ENCODE assay signal across 9 cellular contexts in the genomic region with DNA sequence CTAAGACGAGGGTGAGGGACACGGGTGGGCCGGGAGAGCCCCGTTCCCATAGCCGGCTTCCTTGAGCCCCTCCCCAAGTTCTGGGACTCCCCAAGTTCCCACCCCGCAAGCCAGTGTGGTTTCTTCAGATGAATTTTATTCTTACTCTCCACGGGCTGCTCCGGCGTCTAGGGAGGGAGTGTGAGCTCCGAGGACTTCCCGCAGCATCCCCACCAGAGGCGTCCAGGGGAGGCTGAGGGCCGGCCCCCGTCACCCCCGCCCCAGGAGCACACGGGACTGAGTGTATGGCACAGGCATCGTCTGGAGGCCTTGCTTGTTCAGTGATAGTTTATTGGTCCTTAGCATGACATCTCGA. TPM values are rescaled to one million over a fixed set of nuclear protein-coding genes. Genes with fewer than 3 reads are reported as not detected.
DNase-seq lines count a peak whose midpoint lies in the region; ATAC-seq and TF ChIP-seq lines count a peak whose summit lies in the region.
"Had no signal": no experiment of that assay in that cellular context is flagged by ENCODE, and none has a peak within 500 bp of the region (broad histone marks: within the 10 kb centered on the region; RNA-seq: fewer than 3 reads in every experiment).

No MANE protein-coding gene starts in this region.

- POLR2A ChIA-PET in Caco-2 (lab: Charles Lee) (no interaction called here), PC-9 (lab: Charles Lee; ENCODE audit: unreplicated experiment) (interaction anchor here (0.7 kb wide), 1 partner anchor 22 kb away, joined by 3 read pairs; no protein-coding TSS in a partner anchor)

- H3K27me3 ChIP-seq in Caco-2 (replicated peaks; ENCODE audit: control insufficient read depth, insufficient read depth, low read length): no peaks in the 10 kb centered on the region
- H3K27me3 ChIP-seq in OCI-LY3 (ENCODE audit: low read depth, low read length): peaks cover 13% of the 10 kb centered on the region
- H3K27me3 ChIP-seq in trophoblast cell (ENCODE audit: insufficient read depth, low read length): peaks cover 15% of the 10 kb centered on the region
- no peaks in the 10 kb centered on the region for H3K27me3 ChIP-seq in PC-9 (ENCODE audit: insufficient read depth, low read depth)

- H3K4me3 ChIP-seq in Caco-2 (ENCODE audit: low read depth, low read length) (peak overlapping the region; percentile 28), OCI-LY3 (ENCODE audit: low read length) (peak overlapping the region; percentile 78), fibroblast of pulmonary artery (replicated peaks; ENCODE audit: low read depth, low read length) (peak overlapping the region; percentile 24), trophoblast cell (ENCODE audit: low read depth, low read length) (no peak overlapping the region), PC-9 (no peak overlapping the region)

- TF ChIP-seq CTCF in Caco-2 (IDR thresholded peaks at IDR 0.05; ENCODE audit: insufficient read depth in 1 of 2, low read depth in 1 of 2, low read length in 1 of 2, severe bottlenecking in 1 of 2, unreplicated experiment in 1 of 2): no peak
- TF ChIP-seq CTCF in OCI-LY3 (IDR thresholded peaks at IDR 0.05; ENCODE audit: low read depth, low read length): no peak
- TF ChIP-seq CTCF in fibroblast of pulmonary artery (IDR thresholded peaks at IDR 0.05; ENCODE audit: low read length, missing control alignments): no peak
- no peak for TF ChIP-seq CTCF in PC-9 (conservative IDR thresholded peaks at IDR 0.05)

- peaks cover 17% of the 10 kb centered on the region for H3K4me1 Mint-ChIP-seq in Caco-2 (ENCODE audit: low read depth, unreplicated experiment)

- in situ Hi-C loops in ACHN (cut with HindIII; ENCODE audit: low pct_ligation_motif_present, low pct_unique_long_range_greater_than_20kb, low sequenced_read_pairs): no loop called here

- H3K36me3 ChIP-seq in Caco-2 (ENCODE audit: control insufficient read depth, insufficient read depth, low read length) (no peaks in the 10 kb centered on the region), OCI-LY3 (replicated peaks; ENCODE audit: low read depth, low read length) (no peaks in the 10 kb centered on the region), trophoblast cell (ENCODE audit: control insufficient read depth in 1 of 2, insufficient read depth in 2 of 2, low read length in 2 of 2) (peaks cover 11 to 12% of the 10 kb centered on the region in 2 experiments), PC-9 (ENCODE audit: low read depth) (no peaks in the 10 kb centered on the region)

- H3K9me3 ChIP-seq in Caco-2: no peaks in the 10 kb centered on the region
- H3K9me3 ChIP-seq in OCI-LY3 (ENCODE audit: insufficient read depth, low read length): no peaks in the 10 kb centered on the region
- H3K9me3 ChIP-seq in trophoblast cell (ENCODE audit: insufficient read depth, low read depth, low read length): no peaks in the 10 kb centered on the region
- no peaks in the 10 kb centered on the region for H3K9me3 ChIP-seq in PC-9 (ENCODE audit: insufficient read depth, low read depth)

- no peak for DNase-seq in Caco-2
- DNase-seq in fibroblast of pulmonary artery (ENCODE audit: low read depth): no peak
- DNase-seq in trophoblast cell: no peak
- DNase-seq in ACHN: no peak
- no peak for DNase-seq in SW 1271 (lab: John Stamatoyannopoulos, UW)
- DNase-seq in PC-9: no peak
- DNase-seq: hippocampal formation had no signal

- peak overlapping the region; percentile 70 for H2AFZ ChIP-seq in OCI-LY3 (ENCODE audit: low read depth, low read length)
- no peak overlapping the region for H2AFZ ChIP-seq in trophoblast cell (ENCODE audit: insufficient read depth, low read length, poor library complexity)
- H2AFZ ChIP-seq in PC-9: no peak overlapping the region

- H2BK5ac ChIP-seq in trophoblast cell (ENCODE audit: low read depth, low read length, poor library complexity): no peak overlapping the region

- no peaks in the 10 kb centered on the region for H3K9me2 ChIP-seq in PC-9 (ENCODE audit: insufficient read depth)

- H4K91ac ChIP-seq in trophoblast cell (ENCODE audit: low read depth, low read length): no peak overlapping the region

- no peaks in the 10 kb centered on the region for H3K36me3 Mint-ChIP-seq in Caco-2 (ENCODE audit: insufficient read depth, unreplicated experiment)

- no peak overlapping the region for H3K18ac ChIP-seq in trophoblast cell (ENCODE audit: low read length)

- H3K23ac ChIP-seq in trophoblast cell (ENCODE audit: low read length): no peak overlapping the region

- no peak overlapping the region for H3K27ac Mint-ChIP-seq in Caco-2 (ENCODE audit: unreplicated experiment)

- H3F3A ChIP-seq in PC-9 (ENCODE audit: insufficient read depth, low read depth): no peaks in the 10 kb centered on the region

- BruUV-seq in Caco-2 (replicated peaks; lab: Mats Ljungman, UMichigan): no TSS peak
- no TSS peak for BruUV-seq in PC-9 (replicated peaks; lab: Mats Ljungman, UMichigan)

- CTCF ChIA-PET in Caco-2 (lab: Charles Lee) (interaction anchor here (1.6 to 1.8 kb wide), 2 partner anchors 14 to 15 kb away, joined by 3 to 5 read pairs; no protein-coding TSS in a partner anchor), PC-9 (lab: Charles Lee) (interaction anchor here (0.6 to 1.9 kb wide), 2 partner anchors 29 to 31 kb away, joined by 4 to 8 read pairs; no protein-coding TSS in a partner anchor)

- no peak overlapping the region for H3K4ac ChIP-seq in trophoblast cell (ENCODE audit: low read depth, low read length)

- intact Hi-C loops in Caco-2 (cut with micrococcal nuclease; ENCODE audit: unreplicated experiment): no loop called here
- intact Hi-C loops in PC-9 (cut with micrococcal nuclease; ENCODE audit: unreplicated experiment): no loop called here

- H3K79me2 ChIP-seq in OCI-LY3 (ENCODE audit: low read length): no peaks in the 10 kb centered on the region
- H3K79me2 ChIP-seq in trophoblast cell (ENCODE audit: control insufficient read depth, insufficient read depth, low read length, poor library complexity): no peaks in the 10 kb centered on the region
- no peaks in the 10 kb centered on the region for H3K79me2 ChIP-seq in PC-9 (ENCODE audit: low read depth)

- H3K9ac ChIP-seq in OCI-LY3 (ENCODE audit: low read length): peak overlapping the region; percentile 46
- no peak overlapping the region for H3K9ac ChIP-seq in trophoblast cell (ENCODE audit: low read length)

- H3K9me3 Mint-ChIP-seq in Caco-2 (ENCODE audit: unreplicated experiment): no peaks in the 10 kb centered on the region

- H3K27me3 Mint-ChIP-seq in Caco-2 (ENCODE audit: insufficient read depth, unreplicated experiment): no peaks in the 10 kb centered on the region

- H3K27ac ChIP-seq in OCI-LY3 (ENCODE audit: low read length) (no peak overlapping the region), trophoblast cell (ENCODE audit: low read depth, low read length) (no peak overlapping the region), PC-9 (no peak overlapping the region)

- H3K79me1 ChIP-seq in trophoblast cell (ENCODE audit: low read length): no peaks in the 10 kb centered on the region

- ATAC-seq in HG03159 (IDR thresholded peaks at IDR 0.05; ENCODE audit: unreplicated experiment): no peak

- peak overlapping the region; percentile 83 for H3K4me2 ChIP-seq in OCI-LY3 (ENCODE audit: low read length)
- H3K4me2 ChIP-seq in trophoblast cell (ENCODE audit: low read length): peak overlapping the region; percentile 54
- no peak overlapping the region for H3K4me2 ChIP-seq in PC-9

- no peak overlapping the region for H2BK12ac ChIP-seq in trophoblast cell (ENCODE audit: low read length)

- H4K20me1 ChIP-seq in OCI-LY3 (ENCODE audit: insufficient read depth, low read length): no peaks in the 10 kb centered on the region
- no peaks in the 10 kb centered on the region for H4K20me1 ChIP-seq in PC-9 (ENCODE audit: insufficient read depth)

- no peak overlapping the region for H2BK120ac ChIP-seq in trophoblast cell (ENCODE audit: insufficient read depth, low read length, poor library complexity)

- no peaks in the 10 kb centered on the region for H3K4me1 ChIP-seq in Caco-2
- H3K4me1 ChIP-seq in OCI-LY3 (ENCODE audit: low read length): peaks cover 7% of the 10 kb centered on the region
- peaks cover 0 to 7% of the 10 kb centered on the region in 2 experiments for H3K4me1 ChIP-seq in trophoblast cell (ENCODE audit: control insufficient read depth in 1 of 2, insufficient read depth in 2 of 2, low read length in 2 of 2)
- H3K4me1 ChIP-seq in PC-9 (replicated peaks; ENCODE audit: insufficient read depth): no peaks in the 10 kb centered on the region

- no peak overlapping the region for H4K8ac ChIP-seq in trophoblast cell (ENCODE audit: low read depth, low read length)

- H2AK5ac ChIP-seq in trophoblast cell (ENCODE audit: low read length): no peak overlapping the region

- H3K4me3 Mint-ChIP-seq in Caco-2 (ENCODE audit: unreplicated experiment): peak overlapping the region; percentile 48

- no peak overlapping the region for H4K12ac ChIP-seq in trophoblast cell (ENCODE audit: low read depth, low read length)

- WGBS in trophoblast cell (ENCODE audit: extremely low coverage, insufficient coverage, insufficient read length): no CpG with 5 or more reads among the region's 18 CpGs

- no peak overlapping the region for H3K14ac ChIP-seq in trophoblast cell (ENCODE audit: low read length)

RNA-seq across cellular contexts. Expression of a gene that starts 10.0 kb away (rescaled TPM):
- total RNA-seq in Caco-2 (2022) (8.6 and 9.5 TPM in 2 replicates), PC-9 (2021) (46.1 and 57.8 TPM in 2 replicates)
- 3.6 and 4.4 TPM in 2 replicates for polyA plus RNA-seq in trophoblast cell (2013)

RNA-seq across cellular contexts. Expression of a gene that starts 39.7 kb away (rescaled TPM):
- total RNA-seq in Caco-2 (2022) (68.4 and 73.8 TPM in 2 replicates), PC-9 (2021) (69.2 and 93.5 TPM in 2 replicates)
- polyA plus RNA-seq in trophoblast cell (2013): 39.0 and 40.4 TPM in 2 replicates

RNA-seq across cellular contexts. Expression of a gene that starts 44.5 kb away (rescaled TPM):
- total RNA-seq in Caco-2 (2022): 76.3 and 84.8 TPM in 2 replicates
- polyA plus RNA-seq in trophoblast cell (2013): 43.7 and 45.6 TPM in 2 replicates
- total RNA-seq in PC-9 (2021): 70.4 and 87.6 TPM in 2 replicates

Comparison
In these comparisons a context has a peak if more than half of its experiments do, and no peak if none do; other contexts are left out.
1. H3K4me3 ChIP-seq: peak in Caco-2 (single experiment), OCI-LY3 (single experiment) and fibroblast of pulmonary artery (single experiment); none in trophoblast cell (single experiment) and PC-9 (single experiment).